In the genomic region with DNA sequence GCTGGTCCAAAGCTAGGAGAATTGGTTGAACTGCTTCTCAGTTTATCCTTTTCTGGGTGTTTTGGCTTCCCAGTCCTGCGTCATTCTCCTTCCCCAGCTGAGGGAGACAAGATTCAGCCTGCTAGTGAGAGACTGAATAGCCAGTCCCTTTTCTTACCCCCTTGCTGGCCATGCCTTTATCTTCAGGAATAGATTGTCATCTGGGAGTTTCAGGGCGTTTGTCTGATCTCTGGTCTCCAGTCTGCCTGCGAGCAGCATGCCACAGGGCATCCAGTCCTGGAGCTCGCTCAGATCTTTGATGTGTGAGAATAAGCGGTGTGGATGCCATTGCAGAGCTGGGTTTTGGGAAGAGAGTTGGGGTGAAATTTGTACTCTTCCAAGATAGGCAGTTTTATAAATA, we compare ENCODE assay signal across 14 cellular contexts. TPM values are rescaled to one million over a fixed set of nuclear protein-coding genes. Genes with fewer than 3 reads are reported as not detected.
DNase-seq lines count a peak whose midpoint lies in the region; TF ChIP-seq lines count a peak whose summit lies in the region.
"Had no signal": no experiment of that assay in that cellular context is flagged by ENCODE, and none has a peak within 500 bp of the region (broad histone marks: within the 10 kb centered on the region; RNA-seq: fewer than 3 reads in every experiment).

No MANE protein-coding gene starts in this region.

- H3K27ac ChIP-seq in HUES48 (ENCODE audit: low read depth, low read length) (no peak overlapping the region), hepatocyte (no peak overlapping the region), neural progenitor cell (peak overlapping the region; percentile 51)

- WGBS in hepatocyte (ENCODE audit: low lambda C conversion rate, missing lambda C conversion rate), result 60% methylated on average over 5 of the region's 5 CpGs

- H3K9me3 ChIP-seq in BE2C (no peaks in the 10 kb centered on the region), HUES48 (ENCODE audit: control insufficient read depth, insufficient read depth, low read length) (no peaks in the 10 kb centered on the region), hepatocyte (ENCODE audit: low read depth) (no peaks in the 10 kb centered on the region), neural progenitor cell (ENCODE audit: low read depth) (no peaks in the 10 kb centered on the region)

- peaks cover 92% of the 10 kb centered on the region for H3K79me2 ChIP-seq in hepatocyte
- peaks cover 100% of the 10 kb centered on the region for H3K79me2 ChIP-seq in neural progenitor cell (ENCODE audit: low read depth)

- peak; percentile 23 for DNase-seq in BE2C
- DNase-seq in hepatocyte (ENCODE audit: low spot score), result no peak
- peak; percentile 38 for DNase-seq in neural progenitor cell (ENCODE audit: low spot score)
- no peak for DNase-seq in NOMO-1 (lab: John Stamatoyannopoulos, UW; ENCODE audit: unreplicated experiment in 2 of 2)
- DNase-seq in superior temporal gyrus (ENCODE audit: extremely low spot score), result no peak
- DNase-seq in activated T-cell treated with anti-CD3 and anti-CD28 coated beads, Interleukin-2, amount 50 U/mL, for 24 hours, result no peak
- DNase-seq: DMS153, H9, Kasumi-1, NCI-H187, RPMI8226 had no signal

- peak overlapping the region; percentile 10; the same call in 1 of the 2 replicates for H3K4me3 ChIP-seq in BE2C (ENCODE audit: low read depth, low read length)
- H3K4me3 ChIP-seq in HUES48 (ENCODE audit: low read depth, low read length), result no peak overlapping the region
- H3K4me3 ChIP-seq in hepatocyte, result no peak overlapping the region
- H3K4me3 ChIP-seq in neural progenitor cell, result no peak overlapping the region

- H3K9ac ChIP-seq in HUES48 (ENCODE audit: low read depth, low read length), result peak overlapping the region; percentile 22; the same call in 1 of the 2 replicates
- no peak overlapping the region for H3K9ac ChIP-seq in neural progenitor cell

- H3K4me1 ChIP-seq in BE2C (peaks cover 61% of the 10 kb centered on the region), HUES48 (ENCODE audit: control insufficient read depth, insufficient read depth, low read length) (peaks cover 51% of the 10 kb centered on the region), hepatocyte (ENCODE audit: insufficient read depth) (peaks cover 25% of the 10 kb centered on the region), neural progenitor cell (peaks cover 69% of the 10 kb centered on the region)

- no peaks in the 10 kb centered on the region for H3K27me3 ChIP-seq in BE2C
- no peaks in the 10 kb centered on the region for H3K27me3 ChIP-seq in HUES48 (ENCODE audit: control insufficient read depth, insufficient read depth, low read length)
- H3K27me3 ChIP-seq in hepatocyte, result no peaks in the 10 kb centered on the region
- H3K27me3 ChIP-seq in neural progenitor cell, result no peaks in the 10 kb centered on the region

- H3K36me3 Mint-ChIP-seq in neural progenitor cell, result peaks cover 8% of the 10 kb centered on the region
- H3K36me3 Mint-ChIP-seq in activated T-cell treated with anti-CD3 and anti-CD28 coated beads, Interleukin-2, amount 50 U/mL, for 24 hours (ENCODE audit: low read depth), result no peaks in the 10 kb centered on the region
- H3K36me3 Mint-ChIP-seq: CD14-positive monocyte, IgD-negative memory B cell had no signal

- H3K27ac Mint-ChIP-seq in neural progenitor cell, result peak overlapping the region; percentile 68
- H3K27ac Mint-ChIP-seq in activated T-cell treated with anti-CD3 and anti-CD28 coated beads, Interleukin-2, amount 50 U/mL, for 24 hours, result no peak overlapping the region
- H3K27ac Mint-ChIP-seq: CD14-positive monocyte, IgD-negative memory B cell had no signal

- H2AFZ ChIP-seq in hepatocyte, result no peak overlapping the region
- H2AFZ ChIP-seq in neural progenitor cell (replicated peaks), result no peak overlapping the region

- H3K9me3 Mint-ChIP-seq in neural progenitor cell, result no peaks in the 10 kb centered on the region
- no peaks in the 10 kb centered on the region for H3K9me3 Mint-ChIP-seq in activated T-cell treated with anti-CD3 and anti-CD28 coated beads, Interleukin-2, amount 50 U/mL, for 24 hours
- H3K9me3 Mint-ChIP-seq: H9, IgD-negative memory B cell had no signal

- H3K4me2 ChIP-seq in hepatocyte (peak overlapping the region; percentile 38), neural progenitor cell (peak overlapping the region; percentile 30)

- no peaks in the 10 kb centered on the region for H3K27me3 Mint-ChIP-seq in neural progenitor cell (ENCODE audit: insufficient read depth, low read depth)
- peaks cover 19% of the 10 kb centered on the region for H3K27me3 Mint-ChIP-seq in activated T-cell treated with anti-CD3 and anti-CD28 coated beads, Interleukin-2, amount 50 U/mL, for 24 hours
- H3K27me3 Mint-ChIP-seq: IgD-negative memory B cell had no signal

- TF ChIP-seq CTCF in BE2C (IDR thresholded peaks at IDR 0.05; ENCODE audit: low read depth, low read length), result 0 out of 2 replicates have a peak, but pooled peaks have one; percentile 4
- no peak for TF ChIP-seq CTCF in hepatocyte (IDR thresholded peaks at IDR 0.05; ENCODE audit: poor library complexity)
- TF ChIP-seq CTCF in neural progenitor cell (IDR thresholded peaks at IDR 0.05), result no peak

- H3F3A ChIP-seq in neural progenitor cell (ENCODE audit: low read depth), result peaks cover 7% of the 10 kb centered on the region

- H3K4me1 Mint-ChIP-seq in neural progenitor cell, result peaks cover 74% of the 10 kb centered on the region
- peaks cover 18% of the 10 kb centered on the region for H3K4me1 Mint-ChIP-seq in activated T-cell treated with anti-CD3 and anti-CD28 coated beads, Interleukin-2, amount 50 U/mL, for 24 hours (ENCODE audit: low read depth)

- H3K9me2 ChIP-seq in hepatocyte (replicated peaks; ENCODE audit: insufficient read depth), result no peaks in the 10 kb centered on the region

- H4K20me1 ChIP-seq in hepatocyte (ENCODE audit: insufficient read depth, poor library complexity, severe bottlenecking) (peaks cover 42% of the 10 kb centered on the region), neural progenitor cell (ENCODE audit: low read depth) (peaks cover 94% of the 10 kb centered on the region)

- H3K36me3 ChIP-seq in BE2C (peaks cover 5% of the 10 kb centered on the region), HUES48 (ENCODE audit: control insufficient read depth, insufficient read depth, low read length) (no peaks in the 10 kb centered on the region), hepatocyte (replicated peaks; ENCODE audit: insufficient read depth, low read depth) (no peaks in the 10 kb centered on the region), neural progenitor cell (no peaks in the 10 kb centered on the region)

- H3K4me3 Mint-ChIP-seq in neural progenitor cell, result no peak overlapping the region
- H3K4me3 Mint-ChIP-seq in activated T-cell treated with anti-CD3 and anti-CD28 coated beads, Interleukin-2, amount 50 U/mL, for 24 hours, result no peak overlapping the region
- H3K4me3 Mint-ChIP-seq: CD14-positive monocyte, H9, IgD-negative memory B cell had no signal

RNA-seq across cellular contexts. Expression of a gene that starts 5.8 kb away (rescaled TPM):
- 86.7 TPM for polyA plus RNA-seq in BE2C (2012; ENCODE audit: insufficient read depth, insufficient read length, low read depth)
- total RNA-seq in hepatocyte (91.6 and 95.4 TPM in 2 replicates), neural progenitor cell (ENCODE audit: low replicate concordance) (64.8 and 88.0 TPM in 2 replicates)
- 36.7 and 43.4 TPM in 2 replicates for polyA plus RNA-seq in hepatocyte
- polyA plus RNA-seq: CD14-positive monocyte had no signal

Comparison
In these comparisons a context has a peak if more than half of its experiments do, and no peak if none do; other contexts are left out.
1. DNase-seq: peak in BE2C (single experiment) and neural progenitor cell (single experiment); none in hepatocyte (single experiment), NOMO-1 (0 of 2), superior temporal gyrus (single experiment) and activated T-cell treated with anti-CD3 and anti-CD28 coated beads, Interleukin-2, amount 50 U/mL, for 24 hours (single experiment).